Comparison of ENCODE assay signal across 6 cellular contexts in genomic region chrX:112148397-112148796, GRCh38.
"Had no signal": no experiment of that assay in that cellular context is flagged by ENCODE, and none has a peak within 500 bp of the region (broad histone marks: within the 10 kb centered on the region; RNA-seq: fewer than 3 reads in every experiment).

No MANE protein-coding gene starts in this region.

- DNase-seq: GDM1, GF-D8 had no signal

- H3K4me3 ChIP-seq: GM12878 had no signal

- ATAC-seq: GM12878 had no signal

- FAIRE-seq: G401.6, GM12878, GM12891, GM12892 had no signal
